In the genomic region with DNA sequence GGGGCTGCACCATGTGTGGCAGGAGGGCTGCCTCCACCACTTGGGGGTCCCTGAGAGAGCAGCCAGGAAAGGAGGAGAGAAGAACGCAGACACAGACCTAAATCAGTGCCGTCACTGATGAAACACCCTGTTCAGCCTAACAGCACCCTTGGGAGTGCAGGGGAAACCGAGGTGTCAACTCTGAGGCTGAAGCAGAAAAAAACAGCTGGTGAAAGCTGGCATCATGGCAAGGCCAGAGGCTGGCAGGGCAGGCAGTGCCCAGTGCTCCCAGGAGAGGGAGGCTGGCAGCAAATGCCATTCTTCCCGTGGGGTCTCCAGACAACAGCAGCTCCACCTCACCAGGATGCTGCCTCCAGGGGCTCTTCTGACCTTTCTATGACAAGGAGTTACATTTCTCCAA, we compare ENCODE assay signal across 23 cellular contexts. TPM values are rescaled to one million over a fixed set of nuclear protein-coding genes. Genes with fewer than 3 reads are reported as not detected.
DNase-seq lines count a peak whose midpoint lies in the region; ATAC-seq and TF ChIP-seq lines count a peak whose summit lies in the region.
"Had no signal": no experiment of that assay in that cellular context is flagged by ENCODE, and none has a peak within 500 bp of the region (broad histone marks: within the 10 kb centered on the region; RNA-seq: fewer than 3 reads in every experiment).

No MANE protein-coding gene starts in this region.

- TF ChIP-seq CTCF in HEK293 (tag by site-specific recombination; IDR thresholded peaks at IDR 0.05) (no peak), activated B cell treated with CpG ODN at 0.5 μM for 24 hours (IDR thresholded peaks at IDR 0.05) (no peak), suprapubic skin (IDR thresholded peaks at IDR 0.05) (no peak)

- no peak overlapping the region for H3K27ac Mint-ChIP-seq in activated naive CD4-positive, alpha-beta T cell treated with anti-CD3 and anti-CD28 coated beads, Interleukin-2, amount 10 ng/mL, durations not matched to agents 7 days and 5 days
- H3K27ac Mint-ChIP-seq in activated B cell treated with CpG ODN at 0.5 μM for 24 hours: peak overlapping the region; percentile 12
- peak overlapping the region in 5 of 6 donors; percentile 27 to 77 (median 61) for H3K27ac Mint-ChIP-seq in naive B cell

- peaks cover 6% of the 10 kb centered on the region for H3K4me1 Mint-ChIP-seq in activated naive CD4-positive, alpha-beta T cell treated with anti-CD3 and anti-CD28 coated beads, Interleukin-2, amount 10 ng/mL, durations not matched to agents 7 days and 5 days
- peaks cover 47% of the 10 kb centered on the region for H3K4me1 Mint-ChIP-seq in activated B cell treated with CpG ODN at 0.5 μM for 24 hours
- H3K4me1 Mint-ChIP-seq in naive B cell: peaks cover 47 to 66% (median 58%) of the 10 kb centered on the region in 3 donors

- H3K27ac ChIP-seq in HEK293 (ENCODE audit: extremely low read depth, low read depth, low read length) (no peak overlapping the region), suprapubic skin (no peak overlapping the region)
- H3K27ac ChIP-seq: 22Rv1, SK-N-MC had no signal

- WGBS in suprapubic skin: 91% methylated on average over 4 of the region's 4 CpGs

- peaks cover 20 to 61% of the 10 kb centered on the region in 2 experiments for H3K36me3 ChIP-seq in HEK293 (ENCODE audit: control insufficient read depth in 2 of 2, insufficient read depth in 1 of 2, low read length in 2 of 2)
- peaks cover 24% of the 10 kb centered on the region for H3K36me3 ChIP-seq in suprapubic skin

- POLR2A ChIA-PET in HEK293 (lab: Yijun Ruan, JAX) (no interaction called here), activated B cell treated with CpG ODN at 0.5 μM for 24 hours (lab: Charles Lee) (interaction anchor here (0.6 to 1.9 kb wide), 4 partner anchors 73 to 102 kb away, joined by 3 to 6 read pairs (median 6); no protein-coding TSS in a partner anchor)

- no peak overlapping the region for H3K4me3 Mint-ChIP-seq in activated naive CD4-positive, alpha-beta T cell treated with anti-CD3 and anti-CD28 coated beads, Interleukin-2, amount 10 ng/mL, durations not matched to agents 7 days and 5 days
- H3K4me3 Mint-ChIP-seq in activated B cell treated with CpG ODN at 0.5 μM for 24 hours: no peak overlapping the region
- H3K4me3 Mint-ChIP-seq in naive B cell: peak overlapping the region in 2 of 8 donors; percentile 34 to 53
- H3K4me3 Mint-ChIP-seq: CD14-positive monocyte had no signal

- H3K9me3 ChIP-seq in HEK293 (ENCODE audit: control insufficient read depth, insufficient read depth, low read depth, low read length) (no peaks in the 10 kb centered on the region), suprapubic skin (no peaks in the 10 kb centered on the region)
- H3K9me3 ChIP-seq: HAP-1 had no signal

- no peak for TF ChIP-seq EP300 in suprapubic skin (IDR thresholded peaks at IDR 0.05)

- TF ChIP-seq POLR2A in suprapubic skin (IDR thresholded peaks at IDR 0.05): no peak

- peak; percentile 16 for DNase-seq in activated naive CD4-positive, alpha-beta T cell treated with anti-CD3 and anti-CD28 coated beads, Interleukin-2, amount 10 ng/mL, durations not matched to agents 7 days and 5 days
- DNase-seq in activated naive CD4-positive, alpha-beta T cell treated with anti-CD3 and anti-CD28 coated beads, Interleukin-2, amount 50 U/mL, for 16 hours: no peak
- no peak for DNase-seq in activated B cell treated with CpG ODN at 0.5 μM for 24 hours
- DNase-seq in naive B cell: no peak
- no peak for DNase-seq in RKO (ENCODE audit: low spot score)
- no peak for DNase-seq in NCI-H526 treated with DMSO at 0.1 percent for 48 hours (lab: John Stamatoyannopoulos, UW)
- DNase-seq in suprapubic skin (ENCODE audit: low spot score in 2 of 2): no peak
- DNase-seq: ACHN, MM.1S, NCI-H1092 treated with DMSO at 0.1 percent for 48 hours, NCI-H146, NCI-H2029, NCI-H2227 treated with DMSO at 0.1 percent for 48 hours, NCI-H510A, NCI-H82, OCI-M1, SHP77 treated with DMSO at 0.1 percent for 48 hours had no signal

- H3K9me3 Mint-ChIP-seq in activated naive CD4-positive, alpha-beta T cell treated with anti-CD3 and anti-CD28 coated beads, Interleukin-2, amount 10 ng/mL, durations not matched to agents 7 days and 5 days: no peaks in the 10 kb centered on the region
- no peaks in the 10 kb centered on the region for H3K9me3 Mint-ChIP-seq in activated B cell treated with CpG ODN at 0.5 μM for 24 hours
- H3K9me3 Mint-ChIP-seq in naive B cell: no peaks in the 10 kb centered on the region

- H3K27me3 Mint-ChIP-seq in activated naive CD4-positive, alpha-beta T cell treated with anti-CD3 and anti-CD28 coated beads, Interleukin-2, amount 10 ng/mL, durations not matched to agents 7 days and 5 days: no peaks in the 10 kb centered on the region
- H3K27me3 Mint-ChIP-seq in activated B cell treated with CpG ODN at 0.5 μM for 24 hours (no peaks in the 10 kb centered on the region), naive B cell (no peaks in the 10 kb centered on the region)

- H3K36me3 Mint-ChIP-seq in activated naive CD4-positive, alpha-beta T cell treated with anti-CD3 and anti-CD28 coated beads, Interleukin-2, amount 10 ng/mL, durations not matched to agents 7 days and 5 days: peaks cover 15% of the 10 kb centered on the region
- H3K36me3 Mint-ChIP-seq in activated B cell treated with CpG ODN at 0.5 μM for 24 hours (ENCODE audit: low read depth) (peaks cover 45% of the 10 kb centered on the region), naive B cell (peaks cover 12 to 34% of the 10 kb centered on the region in 2 donors)

- CTCF ChIA-PET in activated naive CD4-positive, alpha-beta T cell treated with anti-CD3 and anti-CD28 coated beads, Interleukin-2, amount 10 ng/mL, durations not matched to agents 7 days and 5 days (lab: Charles Lee): interaction anchor here (0.8 to 2.6 kb wide), 7 partner anchors 9 to 343 kb away, joined by 3 to 17 read pairs (median 4); no protein-coding TSS in a partner anchor
- CTCF ChIA-PET in HEK293 (lab: Yijun Ruan, JAX) (interaction anchor here (0.6 to 8.5 kb wide), 14 partner anchors 11 to 106 kb away, joined by 3 to 90 read pairs (median 9); partner anchors contain the start of gene RHBDF2), activated B cell treated with CpG ODN at 0.5 μM for 24 hours (lab: Charles Lee) (interaction anchor here (1.0 to 9.7 kb wide), 10 partner anchors 10 to 100 kb away, joined by 3 to 81 read pairs (median 8); no protein-coding TSS in a partner anchor)

- no peaks in the 10 kb centered on the region for H3K27me3 ChIP-seq in suprapubic skin

- H3K4me1 ChIP-seq in HEK293 (ENCODE audit: control insufficient read depth, insufficient read depth, low read length): peaks cover 10% of the 10 kb centered on the region
- H3K4me1 ChIP-seq in suprapubic skin: no peaks in the 10 kb centered on the region
- H3K4me1 ChIP-seq: HAP-1 had no signal

- intact Hi-C loops in activated B cell treated with CpG ODN at 0.5 μM for 24 hours (cut with micrococcal nuclease): loop anchor here (5.0 kb wide), 1 partner anchor 285 kb away; no protein-coding TSS in a partner anchor

- ATAC-seq in activated B cell treated with CpG ODN at 0.5 μM for 24 hours (ENCODE audit: low read depth) (no peak), naive B cell (ENCODE audit: low read depth in 2 of 2) (peak in 1 of 2 donors; percentile 17)
- ATAC-seq: K562 had no signal

- H3K4me3 ChIP-seq in HEK293 (ENCODE audit: low read depth, low read length) (no peak overlapping the region), suprapubic skin (no peak overlapping the region)
- H3K4me3 ChIP-seq: HAP-1, K562, SK-N-MC had no signal

TF ChIP-seq in HEK293, 187 proteins besides CTCF, POLR2A, EP300 and RAD21:
- 0 out of 2 replicates have a peak, but pooled peaks have one; percentile 17 for TF ChIP-seq GLIS1 (tag by site-specific recombination; IDR thresholded peaks at IDR 0.05)
- TF ChIP-seq ZNF660 (tag by site-specific recombination; IDR thresholded peaks at IDR 0.05): no peak
- no peak for TF ChIP-seq SETDB1 (IDR thresholded peaks at IDR 0.05; ENCODE audit: insufficient read length, low read length)
- TF ChIP-seq ZNF701 (tag by site-specific recombination; IDR thresholded peaks at IDR 0.05): no peak
- TF ChIP-seq ZNF350 (tag by site-specific recombination; IDR thresholded peaks at IDR 0.05): no peak

RNA-seq across cellular contexts. Expression of gene SPHK1, which starts 23.1 kb away (rescaled TPM):
- total RNA-seq in activated B cell treated with CpG ODN at 0.5 μM for 24 hours (1.1 and 1.3 TPM in 2 replicates), suprapubic skin (10 to 100 TPM; 10.5 to 17.9 (median 12.5) TPM)
- polyA plus RNA-seq in naive B cell (ENCODE audit: low read depth in 6 of 6): 1 to 10 TPM in 1 of 6 donors, under 1 TPM in 1, not detected in 4; 0.22 to 1.7 TPM

RNA-seq across cellular contexts. Expression of gene UBE2O, which starts 45.4 kb away (rescaled TPM):
- total RNA-seq in activated B cell treated with CpG ODN at 0.5 μM for 24 hours: 39.0 and 40.3 TPM in 2 replicates
- polyA plus RNA-seq in naive B cell (ENCODE audit: low read depth in 6 of 6): 10 to 100 TPM; 11.0 to 26.0 (median 16.4) TPM
- 10 to 100 TPM; 31.3 to 42.0 (median 37.7) TPM for total RNA-seq in suprapubic skin

RNA-seq across cellular contexts. Expression of gene PRPSAP1, which starts 53.8 kb away (rescaled TPM):
- total RNA-seq in activated B cell treated with CpG ODN at 0.5 μM for 24 hours: 26.7 and 27.1 TPM in 2 replicates
- 10 to 100 TPM; 46.0 to 81.3 (median 54.4) TPM for polyA plus RNA-seq in naive B cell (ENCODE audit: low read depth in 6 of 6)
- total RNA-seq in suprapubic skin: 10 to 100 TPM; 47.3 to 83.9 (median 63.8) TPM

RNA-seq across cellular contexts. Expression of gene AANAT, which starts 59.9 kb away (rescaled TPM):
- total RNA-seq in activated B cell treated with CpG ODN at 0.5 μM for 24 hours (0.55 TPM in 1 of 2 replicates, not detected in the other), suprapubic skin (not detected)
- 1 to 10 TPM in 1 of 6 donors, under 1 TPM in 2, not detected in 3; 0.24 to 1.2 (median 0.43) TPM for polyA plus RNA-seq in naive B cell (ENCODE audit: low read depth in 6 of 6)
- total RNA-seq: K562 had no signal
- polyA plus RNA-seq: CD14-positive monocyte, K562 had no signal
